Comparison of ENCODE assay signal across 9 cellular contexts in the genomic region with DNA sequence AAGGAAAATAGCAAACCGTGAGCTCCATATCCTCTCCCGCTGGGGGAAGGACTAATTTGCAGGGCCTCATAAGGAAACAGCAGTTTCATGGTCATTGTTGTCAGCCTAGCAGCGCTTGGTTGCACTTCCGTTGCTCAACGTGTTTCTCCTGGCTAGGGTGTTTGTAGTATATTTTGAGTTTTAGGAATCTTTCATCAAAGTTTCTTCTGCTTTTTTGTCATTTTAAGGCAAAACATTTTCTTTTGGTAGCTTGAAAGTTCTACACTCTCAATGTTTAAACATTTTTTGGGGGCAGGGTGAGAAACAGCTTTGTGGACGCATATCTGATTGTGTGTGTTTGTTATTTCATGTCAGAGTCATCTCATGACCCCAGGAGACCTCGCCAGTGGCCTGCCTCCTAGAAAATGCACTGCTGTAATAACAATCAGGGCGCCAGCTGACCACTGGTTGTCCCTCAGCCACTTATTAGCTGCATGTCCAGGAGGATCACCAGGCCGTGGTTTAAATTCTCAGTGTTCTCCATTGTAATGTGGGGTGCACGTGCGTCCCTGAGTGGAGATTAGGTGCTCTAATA. TPM values are rescaled to one million over a fixed set of nuclear protein-coding genes. Genes with fewer than 3 reads are reported as not detected.
DNase-seq lines count a peak whose midpoint lies in the region; ATAC-seq, FAIRE-seq and TF ChIP-seq lines count a peak whose summit lies in the region.
"Had no signal": no experiment of that assay in that cellular context is flagged by ENCODE, and none has a peak within 500 bp of the region (broad histone marks: within the 10 kb centered on the region; RNA-seq: fewer than 3 reads in every experiment).

No MANE protein-coding gene starts in this region.

- peaks cover 2% of the 10 kb centered on the region for H3K36me3 Mint-ChIP-seq in astrocyte (ENCODE audit: low read depth, unreplicated experiment)

- H3K9me2 ChIP-seq in SK-N-SH = no peaks in the 10 kb centered on the region

- no peak for TF ChIP-seq RAD21 in SK-N-SH (IDR thresholded peaks at IDR 0.05; ENCODE audit: low read length)

- H3K4me3 Mint-ChIP-seq in astrocyte (ENCODE audit: unreplicated experiment) = no peak overlapping the region

- H3K4me2 ChIP-seq in astrocyte (ENCODE audit: low read length) (peak overlapping the region; percentile 19), SK-N-SH (no peak overlapping the region)

- peak overlapping the region; percentile 8; the same call in 1 of the 2 replicates for H3K9ac ChIP-seq in ES-I3 (ENCODE audit: low read depth, low read length)
- H3K9ac ChIP-seq in astrocyte (ENCODE audit: low read length) = no peak overlapping the region
- H3K9ac ChIP-seq in SK-N-SH = no peak overlapping the region

- peaks cover 67% of the 10 kb centered on the region for H3K4me1 Mint-ChIP-seq in astrocyte (ENCODE audit: low read depth, unreplicated experiment)

- H3K4me3 ChIP-seq in astrocyte (ENCODE audit: insufficient read depth, low read depth, low read length) = no peak overlapping the region
- H3K4me3 ChIP-seq in SK-N-SH (ENCODE audit: low read depth in 2 of 2, low read length in 1 of 2) = no peak overlapping the region

- H2AFZ ChIP-seq in astrocyte (ENCODE audit: low read depth, low read length) (no peak overlapping the region), SK-N-SH (ENCODE audit: low read depth) (no peak overlapping the region)

- POLR2A ChIA-PET in SK-N-SH (lab: Yijun Ruan, JAX) = no interaction called here

- 86% methylated on average over 10 of the region's 11 CpGs for WGBS in SK-N-SH (ENCODE audit: low lambda C conversion rate)

- no peaks in the 10 kb centered on the region for H3F3A ChIP-seq in SK-N-SH (replicated peaks; ENCODE audit: insufficient read depth)

- H3K9me3 Mint-ChIP-seq in astrocyte (ENCODE audit: unreplicated experiment) = no peaks in the 10 kb centered on the region

- H3K27ac Mint-ChIP-seq in astrocyte (ENCODE audit: unreplicated experiment) = no peak overlapping the region

- peaks cover 97% of the 10 kb centered on the region for H3K79me2 ChIP-seq in astrocyte (ENCODE audit: insufficient read depth, low read length)
- peaks cover 70% of the 10 kb centered on the region for H3K79me2 ChIP-seq in SK-N-SH (ENCODE audit: insufficient read depth)

- TF ChIP-seq EP300 in SK-N-SH (IDR thresholded peaks at IDR 0.05; ENCODE audit: borderline replicate concordance in 1 of 2, low read depth in 1 of 2, low read length in 1 of 2) = no peak

- H3K9me3 ChIP-seq in ES-I3 (ENCODE audit: control insufficient read depth, insufficient read depth, low read length) = no peaks in the 10 kb centered on the region
- H3K9me3 ChIP-seq in astrocyte (ENCODE audit: insufficient read depth, low read depth, low read length) = no peaks in the 10 kb centered on the region
- H3K9me3 ChIP-seq in SK-N-SH = no peaks in the 10 kb centered on the region

- ATAC-seq in HG03432 (IDR thresholded peaks at IDR 0.05; ENCODE audit: unreplicated experiment) = peak; percentile 57
- ATAC-seq in HG02642 (IDR thresholded peaks at IDR 0.05; ENCODE audit: poor library complexity, unreplicated experiment) = no peak
- no peak for ATAC-seq in HG03469 (IDR thresholded peaks at IDR 0.05; ENCODE audit: unreplicated experiment)

- H3K27me3 ChIP-seq in astrocyte (ENCODE audit: insufficient read depth, low read length) (no peaks in the 10 kb centered on the region), SK-N-SH (ENCODE audit: insufficient read depth) (no peaks in the 10 kb centered on the region)

- H3K4me1 ChIP-seq in ES-I3 (ENCODE audit: insufficient read depth, low read length) (peaks cover 69% of the 10 kb centered on the region), astrocyte (ENCODE audit: insufficient read depth, low read length) (peaks cover 40% of the 10 kb centered on the region), SK-N-SH (ENCODE audit: control insufficient read depth in 1 of 2, insufficient read depth in 2 of 2, low read depth in 1 of 2, low read length in 1 of 2) (peaks cover 12 to 46% of the 10 kb centered on the region in 2 experiments; a peak in 2 of 4 replicates)

- no peak overlapping the region for H3K27ac ChIP-seq in astrocyte (ENCODE audit: low read depth, low read length)
- no peak overlapping the region for H3K27ac ChIP-seq in SK-N-SH (ENCODE audit: low read depth in 2 of 2, low read length in 1 of 2)

- H3K27me3 Mint-ChIP-seq in astrocyte (ENCODE audit: low read depth, unreplicated experiment) = no peaks in the 10 kb centered on the region

- CTCF ChIA-PET in SK-N-SH (lab: Yijun Ruan, JAX) = interaction anchor here (0.9 to 1.0 kb wide), 2 partner anchors 69 to 179 kb away, joined by 3 read pairs; no protein-coding TSS in a partner anchor

- H3K36me3 ChIP-seq in ES-I3 (ENCODE audit: insufficient read depth, low read length) (no peaks in the 10 kb centered on the region), astrocyte (ENCODE audit: insufficient read depth, low read length) (no peaks in the 10 kb centered on the region), SK-N-SH (replicated peaks in 1 of 2; ENCODE audit: control insufficient read depth in 1 of 2, insufficient read depth in 2 of 2, low read length in 1 of 2) (no peaks in the 10 kb centered on the region)

- DNase-seq in astrocyte (ENCODE audit: low read depth) = no peak
- peak; percentile 32 for DNase-seq in midbrain (lab: John Stamatoyannopoulos, UW)
- no peak for DNase-seq in amniotic stem cell (lab: John Stamatoyannopoulos, UW)
- no peak for DNase-seq in SK-N-SH

- H4K20me1 ChIP-seq in astrocyte (ENCODE audit: insufficient read depth, low read length) (peaks cover 90% of the 10 kb centered on the region), SK-N-SH (ENCODE audit: insufficient read depth) (peaks cover 13% of the 10 kb centered on the region)

- TF ChIP-seq CTCF in astrocyte (IDR thresholded peaks at IDR 0.05; ENCODE audit: insufficient read depth, low read depth, low read length) = no peak
- no peak for TF ChIP-seq CTCF in SK-N-SH (IDR thresholded peaks at IDR 0.05)

- FAIRE-seq in astrocyte (lab: Jason Lieb, UNC) = no peak
- FAIRE-seq: keratinocyte had no signal

TF ChIP-seq in SK-N-SH, 30 proteins besides CTCF, POLR2A, EP300 and RAD21:
- TF ChIP-seq, protein P1, sequence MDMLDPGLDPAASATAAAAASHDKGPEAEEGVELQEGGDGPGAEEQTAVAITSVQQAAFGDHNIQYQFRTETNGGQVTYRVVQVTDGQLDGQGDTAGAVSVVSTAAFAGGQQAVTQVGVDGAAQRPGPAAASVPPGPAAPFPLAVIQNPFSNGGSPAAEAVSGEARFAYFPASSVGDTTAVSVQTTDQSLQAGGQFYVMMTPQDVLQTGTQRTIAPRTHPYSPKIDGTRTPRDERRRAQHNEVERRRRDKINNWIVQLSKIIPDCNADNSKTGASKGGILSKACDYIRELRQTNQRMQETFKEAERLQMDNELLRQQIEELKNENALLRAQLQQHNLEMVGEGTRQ (IDR thresholded peaks at IDR 0.05; ENCODE audit: borderline replicate concordance, low read depth, low read length) = no peak
- TF ChIP-seq TAF1 (IDR thresholded peaks at IDR 0.05; ENCODE audit: borderline replicate concordance, low read depth, low read length) = no peak
- TF ChIP-seq ELF1 (IDR thresholded peaks at IDR 0.05) = no peak
- no peak for TF ChIP-seq RCOR1 (IDR thresholded peaks at IDR 0.05; ENCODE audit: low read length)
- TF ChIP-seq FOSL2 (IDR thresholded peaks at IDR 0.05; ENCODE audit: borderline replicate concordance, low read depth) = no peak
- TF ChIP-seq, protein P2, sequence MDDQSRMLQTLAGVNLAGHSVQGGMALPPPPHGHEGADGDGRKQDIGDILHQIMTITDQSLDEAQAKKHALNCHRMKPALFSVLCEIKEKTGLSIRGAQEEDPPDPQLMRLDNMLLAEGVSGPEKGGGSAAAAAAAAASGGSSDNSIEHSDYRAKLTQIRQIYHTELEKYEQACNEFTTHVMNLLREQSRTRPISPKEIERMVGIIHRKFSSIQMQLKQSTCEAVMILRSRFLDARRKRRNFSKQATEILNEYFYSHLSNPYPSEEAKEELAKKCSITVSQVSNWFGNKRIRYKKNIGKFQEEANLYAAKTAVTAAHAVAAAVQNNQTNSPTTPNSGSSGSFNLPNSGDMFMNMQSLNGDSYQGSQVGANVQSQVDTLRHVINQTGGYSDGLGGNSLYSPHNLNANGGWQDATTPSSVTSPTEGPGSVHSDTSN (IDR thresholded peaks at IDR 0.05) = no peak
- TF ChIP-seq JUND (IDR thresholded peaks at IDR 0.05) = no peak
- TF ChIP-seq EZH2phosphoT487 (IDR thresholded peaks at IDR 0.05; ENCODE audit: borderline replicate concordance, low read depth) = no peak
- TF ChIP-seq GABPA (IDR thresholded peaks at IDR 0.05; ENCODE audit: low read depth) = no peak
- no peak for TF ChIP-seq CHD2 (IDR thresholded peaks at IDR 0.05; ENCODE audit: low read length, partially characterized antibody)
- TF ChIP-seq GATA2 (CRISPR knock-in tag; IDR thresholded peaks at IDR 0.05) = no peak

RNA-seq across cellular contexts. Expression of a gene that starts 20.6 kb away (rescaled TPM):
- 23.3 and 24.2 TPM in 2 replicates for total RNA-seq in astrocyte
- polyA plus RNA-seq in SK-N-SH (2012; rRNA removed) = 3.4 and 3.7 TPM in 2 replicates
- 2.5 and 2.8 TPM in 2 replicates for polyA plus RNA-seq in SK-N-SH (2012; cell fraction: cytosol; rRNA removed)
- polyA plus RNA-seq in SK-N-SH (2012; cell fraction: nucleus; rRNA removed) = 6.3 and 6.7 TPM in 2 replicates
